ENCODE assay signal across 10 cellular contexts in the genomic region with DNA sequence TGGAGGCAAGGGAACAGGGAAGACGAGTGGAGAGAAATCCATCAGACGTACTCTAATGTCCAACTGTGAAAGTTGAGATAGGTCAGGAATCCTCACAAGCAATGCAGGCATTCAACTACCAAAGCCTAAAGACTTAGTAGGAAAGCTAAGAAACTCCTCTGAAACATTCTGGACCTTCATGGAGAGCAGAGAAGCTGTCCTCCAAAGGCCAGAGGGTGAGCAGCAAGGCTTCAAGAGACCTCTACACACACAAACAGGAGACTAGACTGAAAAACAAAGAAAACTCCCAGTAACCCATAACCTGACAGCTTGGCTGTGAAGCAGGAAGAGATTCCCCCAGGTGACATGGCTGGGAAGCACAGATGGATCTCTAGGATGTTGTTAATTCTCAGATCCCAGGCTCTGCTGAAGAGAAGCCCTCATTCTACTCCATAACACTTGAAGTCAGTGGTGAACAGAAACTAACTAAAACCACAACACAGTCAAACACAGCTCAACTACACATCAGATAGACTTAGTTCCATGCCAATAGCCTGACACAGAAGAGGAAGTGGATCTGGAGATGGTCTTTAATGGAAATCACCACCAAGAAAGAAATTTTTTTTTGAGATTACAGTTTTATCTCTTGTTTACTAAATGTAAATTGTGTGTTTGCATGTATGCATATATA. TPM values are rescaled to one million over a fixed set of nuclear protein-coding genes. Genes with fewer than 3 reads are reported as not detected.
A peak's percentile ranks its signal among the peaks of the same experiment; 100 is the strongest.
DNase-seq lines count a peak whose midpoint lies in the region; ATAC-seq and TF ChIP-seq lines count a peak whose summit lies in the region.
"Had no signal": no experiment of that assay in that cellular context is flagged by ENCODE, and none has a peak within 500 bp of the region (broad histone marks: within the 10 kb centered on the region; RNA-seq: fewer than 3 reads in every experiment).

No MANE protein-coding gene starts in this region.

- H3K9me3 Mint-ChIP-seq in memory B cell (no peaks in the 10 kb centered on the region), glutamatergic neuron (ENCODE audit: unreplicated experiment) (peaks cover 2% of the 10 kb centered on the region), natural killer cell (no peaks in the 10 kb centered on the region)

- peaks cover 4% of the 10 kb centered on the region for H3K36me3 Mint-ChIP-seq in memory B cell
- H3K36me3 Mint-ChIP-seq in glutamatergic neuron (ENCODE audit: unreplicated experiment): peaks cover 9% of the 10 kb centered on the region
- peaks cover under 1% of the 10 kb centered on the region for H3K36me3 Mint-ChIP-seq in natural killer cell

- peaks cover 2% of the 10 kb centered on the region for H3K27me3 Mint-ChIP-seq in memory B cell
- no peaks in the 10 kb centered on the region for H3K27me3 Mint-ChIP-seq in glutamatergic neuron (ENCODE audit: unreplicated experiment)
- peaks cover 13 to 15% of the 10 kb centered on the region in 2 donors for H3K27me3 Mint-ChIP-seq in natural killer cell (ENCODE audit: low read depth in 2 of 2)

- no peak for TF ChIP-seq CTCF in glutamatergic neuron (IDR thresholded peaks at IDR 0.05; ENCODE audit: partially characterized antibody, unreplicated experiment)
- no peak for TF ChIP-seq CTCF in natural killer cell (IDR thresholded peaks at IDR 0.05)

- DNase-seq in memory B cell (ENCODE audit: low spot score in 2 of 2) (no peak), glutamatergic neuron (no peak), NCI-H2081 treated with DMSO at 0.1 percent for 48 hours (lab: John Stamatoyannopoulos, UW) (no peak), natural killer cell (no peak), OCI-M2 (lab: John Stamatoyannopoulos, UW; ENCODE audit: unreplicated experiment) (no peak)
- DNase-seq: activated CD8-positive, alpha-beta memory T cell treated with anti-CD3 and anti-CD28 coated beads for 24 hours; RPMI8226 had no signal

- H3K4me3 Mint-ChIP-seq in memory B cell (no peak overlapping the region), glutamatergic neuron (ENCODE audit: unreplicated experiment) (no peak overlapping the region), natural killer cell (no peak overlapping the region)

- intact Hi-C loops in natural killer cell (cut with micrococcal nuclease): no loop called here

- peak; percentile 97 for ATAC-seq in GM18907 (IDR thresholded peaks at IDR 0.05; ENCODE audit: unreplicated experiment)
- ATAC-seq in HG02623 (IDR thresholded peaks at IDR 0.05; ENCODE audit: unreplicated experiment): peak; percentile 91
- ATAC-seq in HG03558 (IDR thresholded peaks at IDR 0.05; ENCODE audit: extremely low read depth, unreplicated experiment): peak; percentile 90
- peak; percentile 78 for ATAC-seq in memory B cell (ENCODE audit: low read depth)
- ATAC-seq in natural killer cell: no peak

- H3K4me1 Mint-ChIP-seq in memory B cell: peaks cover 8% of the 10 kb centered on the region
- H3K4me1 Mint-ChIP-seq in glutamatergic neuron (ENCODE audit: low read depth, unreplicated experiment): peaks cover 3% of the 10 kb centered on the region
- peaks cover 0 to 5% of the 10 kb centered on the region in 2 donors for H3K4me1 Mint-ChIP-seq in natural killer cell

- no peak overlapping the region for H3K27ac Mint-ChIP-seq in memory B cell
- H3K27ac Mint-ChIP-seq in glutamatergic neuron (ENCODE audit: unreplicated experiment): no peak overlapping the region
- no peak overlapping the region for H3K27ac Mint-ChIP-seq in natural killer cell

RNA-seq across cellular contexts. Expression of a gene that starts 23.2 kb away (rescaled TPM):
- total RNA-seq in glutamatergic neuron (ENCODE audit: unreplicated experiment) (0.37 TPM), natural killer cell (100 to 1,000 TPM in 2 of 3 donors, 10 to 100 TPM in 1; 83.1 to 337 (median 146) TPM)

RNA-seq across cellular contexts. Expression of a gene that starts 34.6 kb away (rescaled TPM):
- total RNA-seq in glutamatergic neuron (ENCODE audit: unreplicated experiment): 27.3 TPM
- total RNA-seq in natural killer cell: 10 to 100 TPM; 18.2 to 23.9 (median 20.3) TPM

Comparison
In these comparisons a context has a peak if more than half of its experiments do, and no peak if none do; other contexts are left out.
1. ATAC-seq: peak in GM18907 (single experiment), HG02623 (single experiment), HG03558 (single experiment) and memory B cell (single experiment); none in natural killer cell (0 of 3).
2. RNA of a gene that starts 23.2 kb away (total RNA-seq): 83.1 to 337 TPM in natural killer cell; 0.37 TPM in glutamatergic neuron (single experiment); every median in the first group is over 10 times any median in the second.